ENCODE assay signal across 1 cellular context in genomic region chr20:32839982-32840285, GRCh38.
TF ChIP-seq lines count a peak whose summit lies in the region.

No MANE protein-coding gene starts in this region.

TF ChIP-seq in K562, 482 proteins besides CTCF, POLR2A, EP300 and RAD21:
- TF ChIP-seq JUNB (CRISPR knock-in tag; conservative IDR thresholded peaks at IDR 0.05): no peak
- peak; percentile 16; the same call in 1 of the 2 replicates for TF ChIP-seq NFIC (IDR thresholded peaks at IDR 0.05)
